In genomic region chr7:5701085-5701914, GRCh38 we compare ENCODE assay signal across 8 cellular contexts.
A peak's percentile ranks its signal among the peaks of the same experiment; 100 is the strongest.
DNase-seq lines count a peak whose midpoint lies in the region; ATAC-seq and TF ChIP-seq lines count a peak whose summit lies in the region.

No MANE protein-coding gene starts in this region.

- H3K36me3 ChIP-seq in Peyer's patch: peaks cover 0 to 9% (median 0%) of the 10 kb centered on the region in 3 donors

- H3K4me1 ChIP-seq in Peyer's patch: peaks cover 0 to 17% (median 9%) of the 10 kb centered on the region in 4 donors

- ATAC-seq in GM21825 (IDR thresholded peaks at IDR 0.05; ENCODE audit: unreplicated experiment): peak; percentile 24
- no peak for ATAC-seq in HG03354 (IDR thresholded peaks at IDR 0.05; ENCODE audit: poor library complexity, severe bottlenecking, unreplicated experiment)
- ATAC-seq in GM18505 (IDR thresholded peaks at IDR 0.05; ENCODE audit: unreplicated experiment): no peak

- no peaks in the 10 kb centered on the region for H3K27me3 ChIP-seq in Peyer's patch

- H3K9me3 ChIP-seq in Peyer's patch: no peaks in the 10 kb centered on the region

- TF ChIP-seq POLR2A in Peyer's patch (IDR thresholded peaks at IDR 0.05): no peak
- TF ChIP-seq POLR2A in GM18505 (IDR thresholded peaks at IDR 0.05; ENCODE audit: borderline replicate concordance, extremely low read depth, insufficient read depth, insufficient read length): no peak

- peak; percentile 39 to 77 for DNase-seq in activated CD4-positive, alpha-beta T cell treated with anti-CD3 and anti-CD28 coated beads, Interleukin-2, amount 50 U/mL, for 24 hours (ENCODE audit: low read depth in 1 of 2, low spot score in 1 of 2)
- DNase-seq in fibroblast of villous mesenchyme (ENCODE audit: low read depth) (peak; percentile 30), Peyer's patch (no peak), middle frontal gyrus (ENCODE audit: extremely low spot score, low spot score) (no peak)
- peak in 2 of 3 experiments; percentile 46 to 51 for DNase-seq in stimulated activated CD4-positive, alpha-beta T cell treated with anti-CD3 and anti-CD28 coated beads, TNF-alpha, amount 100 ng/mL, for 4 hours (ENCODE audit: low read depth in 3 of 3)

- H3K4me3 ChIP-seq in fibroblast of villous mesenchyme (ENCODE audit: low read depth, low read length) (no peak overlapping the region), Peyer's patch (no peak overlapping the region)

- H3K27ac ChIP-seq in Peyer's patch: peak overlapping the region in 2 of 4 donors; percentile 6 to 35

- TF ChIP-seq CTCF in fibroblast of villous mesenchyme (IDR thresholded peaks at IDR 0.05; ENCODE audit: insufficient read depth, low read depth, low read length) (no peak), Peyer's patch (IDR thresholded peaks at IDR 0.05) (no peak)

Comparison
In these comparisons a context has a peak if more than half of its experiments do, and no peak if none do; other contexts are left out.
1. DNase-seq: peak in activated CD4-positive, alpha-beta T cell treated with anti-CD3 and anti-CD28 coated beads, Interleukin-2, amount 50 U/mL, for 24 hours (2 of 2), fibroblast of villous mesenchyme (single experiment) and stimulated activated CD4-positive, alpha-beta T cell treated with anti-CD3 and anti-CD28 coated beads, TNF-alpha, amount 100 ng/mL, for 4 hours (2 of 3); none in Peyer's patch (0 of 3) and middle frontal gyrus (single experiment).